ENCODE assay signal across 12 cellular contexts in genomic region chr13:79128158-79128557, GRCh38.
DNase-seq lines count a peak whose midpoint lies in the region; ATAC-seq, FAIRE-seq and TF ChIP-seq lines count a peak whose summit lies in the region.
"Had no signal": no experiment of that assay in that cellular context is flagged by ENCODE, and none has a peak within 500 bp of the region (broad histone marks: within the 10 kb centered on the region; RNA-seq: fewer than 3 reads in every experiment).

No MANE protein-coding gene starts in this region.

- TF ChIP-seq EP300 in Ishikawa (IDR thresholded peaks at IDR 0.05; ENCODE audit: borderline replicate concordance) (no peak), SK-N-SH (IDR thresholded peaks at IDR 0.05; ENCODE audit: borderline replicate concordance in 1 of 2, low read depth in 1 of 2, low read length in 1 of 2) (no peak)

- no peak overlapping the region for H3K4me3 ChIP-seq in keratinocyte (ENCODE audit: control insufficient read depth in 2 of 3, extremely low read depth in 1 of 3, insufficient read depth in 2 of 3, low read depth in 1 of 3, low read length in 3 of 3)
- H3K4me3 ChIP-seq in SK-N-SH (ENCODE audit: low read depth in 2 of 2, low read length in 1 of 2): no peak overlapping the region
- H3K4me3 ChIP-seq in WERI-Rb-1 (ENCODE audit: low read depth, low read length): no peak overlapping the region
- H3K4me3 ChIP-seq: ovary had no signal

- H3K4me2 ChIP-seq in keratinocyte (ENCODE audit: control insufficient read depth, extremely low read depth, insufficient read depth, low read depth, low read length): no peak overlapping the region
- no peak overlapping the region for H3K4me2 ChIP-seq in SK-N-SH

- H2AFZ ChIP-seq in keratinocyte (ENCODE audit: control insufficient read depth, low read length) (no peak overlapping the region), SK-N-SH (ENCODE audit: low read depth) (no peak overlapping the region)

- peak; percentile 67 for ATAC-seq in GM18499 (IDR thresholded peaks at IDR 0.05; ENCODE audit: insufficient read depth, unreplicated experiment)

- H3K9ac ChIP-seq in keratinocyte (ENCODE audit: control insufficient read depth, extremely low read depth, insufficient read depth, low read length) (no peak overlapping the region), SK-N-SH (no peak overlapping the region)

- H4K20me1 ChIP-seq in keratinocyte (ENCODE audit: control insufficient read depth, extremely low read depth, insufficient read depth, low read length) (no peaks in the 10 kb centered on the region), SK-N-SH (ENCODE audit: insufficient read depth) (no peaks in the 10 kb centered on the region)

- H3F3A ChIP-seq in SK-N-SH (replicated peaks; ENCODE audit: insufficient read depth): no peaks in the 10 kb centered on the region

- no peaks in the 10 kb centered on the region for H3K9me1 ChIP-seq in keratinocyte (ENCODE audit: control insufficient read depth, extremely low read depth, insufficient read depth, low read length)

- no peak overlapping the region for H3K27ac ChIP-seq in keratinocyte (ENCODE audit: control insufficient read depth, insufficient read depth, low read length)
- no peak overlapping the region for H3K27ac ChIP-seq in SK-N-SH (ENCODE audit: low read depth in 2 of 2, low read length in 1 of 2)
- no peak overlapping the region for H3K27ac ChIP-seq in WERI-Rb-1
- H3K27ac ChIP-seq: ovary had no signal

- H3K4me1 ChIP-seq in keratinocyte (ENCODE audit: control insufficient read depth, extremely low read depth, insufficient read depth, low read length): peaks cover 2% of the 10 kb centered on the region
- H3K4me1 ChIP-seq in SK-N-SH (ENCODE audit: control insufficient read depth in 1 of 2, insufficient read depth in 2 of 2, low read depth in 1 of 2, low read length in 1 of 2): no peaks in the 10 kb centered on the region

- H3K36me3 ChIP-seq in keratinocyte (ENCODE audit: control insufficient read depth in 2 of 2, extremely low read depth in 1 of 2, insufficient read depth in 2 of 2, low read length in 2 of 2) (no peaks in the 10 kb centered on the region), SK-N-SH (replicated peaks in 1 of 2; ENCODE audit: control insufficient read depth in 1 of 2, insufficient read depth in 2 of 2, low read length in 1 of 2) (no peaks in the 10 kb centered on the region), WERI-Rb-1 (no peaks in the 10 kb centered on the region)
- H3K36me3 ChIP-seq: ovary had no signal

- H3K27me3 ChIP-seq in keratinocyte (ENCODE audit: control insufficient read depth, extremely low read depth, insufficient read depth, low read length) (no peaks in the 10 kb centered on the region), SK-N-SH (ENCODE audit: insufficient read depth) (no peaks in the 10 kb centered on the region), WERI-Rb-1 (ENCODE audit: insufficient read depth, low read depth, severe bottlenecking) (no peaks in the 10 kb centered on the region)
- H3K27me3 ChIP-seq: ovary had no signal

- H3K9me3 ChIP-seq in keratinocyte (ENCODE audit: control insufficient read depth, low read depth, low read length) (no peaks in the 10 kb centered on the region), SK-N-SH (no peaks in the 10 kb centered on the region), WERI-Rb-1 (ENCODE audit: severe bottlenecking) (no peaks in the 10 kb centered on the region)
- H3K9me3 ChIP-seq: ovary had no signal

- 66% methylated on average over 2 of the region's 2 CpGs for WGBS in SK-N-SH (ENCODE audit: low lambda C conversion rate)

- CTCF ChIA-PET in SK-N-SH (lab: Yijun Ruan, JAX): no interaction called here

- DNase-seq in SW480 (ENCODE audit: low spot score): peak; percentile 21
- DNase-seq in keratinocyte (ENCODE audit: low read depth, low spot score): peak; percentile 9
- no peak for DNase-seq in NCI-H1417 (lab: John Stamatoyannopoulos, UW)
- no peak for DNase-seq in DMS 273 (lab: John Stamatoyannopoulos, UW; ENCODE audit: unreplicated experiment)
- DNase-seq in SK-N-SH: no peak
- DNase-seq in WERI-Rb-1: no peak
- DNase-seq: activated CD8-positive, alpha-beta memory T cell treated with anti-CD3 and anti-CD28 coated beads, Interleukin-2, amount 50 U/mL, for 48 hours; aorta; kidney; ovary had no signal

- no peak for TF ChIP-seq CTCF in keratinocyte (optimal IDR thresholded peaks at IDR 0.05 in 1 of 3, IDR thresholded peaks at IDR 0.05 in 1 of 3, conservative IDR thresholded peaks at IDR 0.05 in 1 of 3; ENCODE audit: extremely low read depth in 1 of 3, insufficient read depth in 2 of 3, low read length in 3 of 3)
- no peak for TF ChIP-seq CTCF in SK-N-SH (IDR thresholded peaks at IDR 0.05)
- no peak for TF ChIP-seq CTCF in WERI-Rb-1 (IDR thresholded peaks at IDR 0.05; ENCODE audit: low read depth, low read length)

- dilution Hi-C loops in keratinocyte (cut with MboI; ENCODE audit: extremely low pct_ligation_motif_present, low sequenced_read_pairs): no loop called here

- TF ChIP-seq RAD21 in Ishikawa (IDR thresholded peaks at IDR 0.05; ENCODE audit: low read depth) (no peak), SK-N-SH (IDR thresholded peaks at IDR 0.05; ENCODE audit: low read length) (no peak)

- FAIRE-seq in keratinocyte (lab: Jason Lieb, UNC): peak; percentile 86
- FAIRE-seq: kidney had no signal

- no peaks in the 10 kb centered on the region for H3K79me2 ChIP-seq in keratinocyte (ENCODE audit: control insufficient read depth, insufficient read depth, low read length)
- no peaks in the 10 kb centered on the region for H3K79me2 ChIP-seq in SK-N-SH (ENCODE audit: insufficient read depth)

- H3K9me2 ChIP-seq in SK-N-SH: no peaks in the 10 kb centered on the region

- POLR2A ChIA-PET in SK-N-SH (lab: Yijun Ruan, JAX): no interaction called here

TF ChIP-seq in Ishikawa, 13 proteins besides CTCF, POLR2A, EP300 and RAD21:
- TF ChIP-seq CEBPB (IDR thresholded peaks at IDR 0.05) (peak; percentile 38; the same call in 1 of the 2 replicates), TAF1 (IDR thresholded peaks at IDR 0.05; ENCODE audit: low read depth) (no peak)

TF ChIP-seq in SK-N-SH, 30 proteins besides CTCF, POLR2A, EP300 and RAD21:
- TF ChIP-seq RFX5 (IDR thresholded peaks at IDR 0.05; ENCODE audit: low read length): no peak
- TF ChIP-seq FOXM1 (IDR thresholded peaks at IDR 0.05; ENCODE audit: low read depth): no peak
- TF ChIP-seq FOXJ3 (CRISPR knock-in tag; IDR thresholded peaks at IDR 0.05): no peak
- TF ChIP-seq ELF1 (IDR thresholded peaks at IDR 0.05): no peak
- TF ChIP-seq, protein P1, sequence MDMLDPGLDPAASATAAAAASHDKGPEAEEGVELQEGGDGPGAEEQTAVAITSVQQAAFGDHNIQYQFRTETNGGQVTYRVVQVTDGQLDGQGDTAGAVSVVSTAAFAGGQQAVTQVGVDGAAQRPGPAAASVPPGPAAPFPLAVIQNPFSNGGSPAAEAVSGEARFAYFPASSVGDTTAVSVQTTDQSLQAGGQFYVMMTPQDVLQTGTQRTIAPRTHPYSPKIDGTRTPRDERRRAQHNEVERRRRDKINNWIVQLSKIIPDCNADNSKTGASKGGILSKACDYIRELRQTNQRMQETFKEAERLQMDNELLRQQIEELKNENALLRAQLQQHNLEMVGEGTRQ (IDR thresholded peaks at IDR 0.05; ENCODE audit: borderline replicate concordance, low read depth, low read length): no peak
- TF ChIP-seq, protein P2, sequence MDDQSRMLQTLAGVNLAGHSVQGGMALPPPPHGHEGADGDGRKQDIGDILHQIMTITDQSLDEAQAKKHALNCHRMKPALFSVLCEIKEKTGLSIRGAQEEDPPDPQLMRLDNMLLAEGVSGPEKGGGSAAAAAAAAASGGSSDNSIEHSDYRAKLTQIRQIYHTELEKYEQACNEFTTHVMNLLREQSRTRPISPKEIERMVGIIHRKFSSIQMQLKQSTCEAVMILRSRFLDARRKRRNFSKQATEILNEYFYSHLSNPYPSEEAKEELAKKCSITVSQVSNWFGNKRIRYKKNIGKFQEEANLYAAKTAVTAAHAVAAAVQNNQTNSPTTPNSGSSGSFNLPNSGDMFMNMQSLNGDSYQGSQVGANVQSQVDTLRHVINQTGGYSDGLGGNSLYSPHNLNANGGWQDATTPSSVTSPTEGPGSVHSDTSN (IDR thresholded peaks at IDR 0.05): no peak
- TF ChIP-seq NRF1 (IDR thresholded peaks at IDR 0.05; ENCODE audit: low read depth, low read length): no peak

Comparison
In these comparisons a context has a peak if more than half of its experiments do, and no peak if none do; other contexts are left out.
1. DNase-seq: peak in SW480 (single experiment) and keratinocyte (single experiment); none in NCI-H1417 (0 of 3), DMS 273 (single experiment), SK-N-SH (single experiment) and WERI-Rb-1 (single experiment).